13 cellular contexts compared by ENCODE assay signal in the genomic region with DNA sequence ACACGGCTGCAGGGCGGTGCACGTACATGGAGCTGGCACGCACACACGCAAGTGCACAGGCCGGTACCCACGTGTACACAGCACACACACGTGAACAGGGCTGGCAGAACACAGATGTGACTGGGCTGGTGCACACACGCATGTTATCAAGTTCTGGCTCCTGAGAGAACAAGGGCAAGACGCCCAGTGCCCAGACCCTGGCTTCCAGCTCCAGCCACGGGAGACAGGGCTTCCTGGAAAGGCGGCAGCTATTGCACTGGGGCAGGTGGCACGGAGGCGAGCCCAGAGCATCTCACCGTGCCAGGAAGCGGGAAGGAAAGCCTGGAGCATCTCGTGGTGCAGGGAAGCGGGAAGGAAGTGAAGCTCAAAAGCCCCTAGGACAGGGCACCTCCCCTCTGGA.
"Had no signal": no experiment of that assay in that cellular context is flagged by ENCODE, and none has a peak within 500 bp of the region (broad histone marks: within the 10 kb centered on the region; RNA-seq: fewer than 3 reads in every experiment).

No MANE protein-coding gene starts in this region.

- H3K9me3 Mint-ChIP-seq: activated T-cell treated with anti-CD3 and anti-CD28 coated beads, Interleukin-2, amount 50 U/mL, for 72 hours; central memory CD8-positive, alpha-beta T cell; neural progenitor cell; stimulated activated effector memory CD8-positive, alpha-beta T cell treated with anti-CD3 and anti-CD28 coated beads, Interleukin-12 subunit alpha, Interleukin-12 subunit beta, amount 100 ng/mL, for 72 hours; T-cell had no signal

- H3K36me3 ChIP-seq: neural progenitor cell had no signal

- FAIRE-seq: small intestine had no signal

- H3K27ac ChIP-seq: neural progenitor cell, tibial nerve had no signal

- H3K4me2 ChIP-seq: neural progenitor cell had no signal

- H3K4me3 ChIP-seq: neural progenitor cell, tibial nerve had no signal

- H2AFZ ChIP-seq: neural progenitor cell had no signal

- H3K27me3 Mint-ChIP-seq: central memory CD8-positive, alpha-beta T cell; T-cell had no signal

- H3K4me3 Mint-ChIP-seq: activated T-cell treated with anti-CD3 and anti-CD28 coated beads, Interleukin-2, amount 50 U/mL, for 72 hours; central memory CD8-positive, alpha-beta T cell; neural progenitor cell; stimulated activated effector memory CD8-positive, alpha-beta T cell treated with anti-CD3 and anti-CD28 coated beads, Interleukin-12 subunit alpha, Interleukin-12 subunit beta, amount 100 ng/mL, for 72 hours; T-cell had no signal

- H3K27ac Mint-ChIP-seq: activated T-cell treated with anti-CD3 and anti-CD28 coated beads, Interleukin-2, amount 50 U/mL, for 72 hours; neural progenitor cell; stimulated activated effector memory CD8-positive, alpha-beta T cell treated with anti-CD3 and anti-CD28 coated beads, Interleukin-12 subunit alpha, Interleukin-12 subunit beta, amount 100 ng/mL, for 72 hours; T-cell had no signal

- DNase-seq: activated CD4-positive, alpha-beta T cell treated with anti-CD3 and anti-CD28 coated beads, Interleukin-2, amount 50 U/mL, for 4 hours; activated naive CD4-positive, alpha-beta T cell treated with Interleukin-2 at 50 U/mL for 16 hours; activated T-cell treated with anti-CD3 and anti-CD28 coated beads, Interleukin-2, amount 50 U/mL, for 72 hours; dermis blood vessel endothelial cell; erythroblast; hypothalamus; kidney glomerular epithelial cell; small intestine; T-cell had no signal

- H3K9ac ChIP-seq: neural progenitor cell had no signal

- ATAC-seq: activated T-cell treated with anti-CD3 and anti-CD28 coated beads, Interleukin-2, amount 50 U/mL, for 72 hours; stimulated activated effector memory CD8-positive, alpha-beta T cell treated with anti-CD3 and anti-CD28 coated beads, Interleukin-12 subunit alpha, Interleukin-12 subunit beta, amount 100 ng/mL, for 72 hours; T-cell had no signal

- H3K9me3 ChIP-seq: tibial nerve had no signal

- H3K27me3 ChIP-seq: neural progenitor cell, tibial nerve had no signal
